Comparison of ENCODE assay signal across 9 cellular contexts in genomic region chr15:85750319-85750806, GRCh38. TPM values are rescaled to one million over a fixed set of nuclear protein-coding genes. Genes with fewer than 3 reads are reported as not detected.
DNase-seq lines count a peak whose midpoint lies in the region; ATAC-seq, FAIRE-seq and TF ChIP-seq lines count a peak whose summit lies in the region.
"Had no signal": no experiment of that assay in that cellular context is flagged by ENCODE, and none has a peak within 500 bp of the region (broad histone marks: within the 10 kb centered on the region; RNA-seq: fewer than 3 reads in every experiment).

No MANE protein-coding gene starts in this region.

- peak overlapping the region; percentile 46 to 56 for H3K27ac ChIP-seq in thoracic aorta

- DNase-seq in WTC11 (ENCODE audit: low spot score): no peak
- DNase-seq in mesothelial cell of epicardium (ENCODE audit: low spot score in 2 of 2, unreplicated experiment in 2 of 2): no peak
- DNase-seq in thoracic aorta (ENCODE audit: low spot score): no peak
- DNase-seq in GM13977 (ENCODE audit: low spot score): no peak
- no peak for DNase-seq in activated T-helper 2 cell treated with anti-CD3 and anti-CD28 coated beads, Interferon-gamma antibody, Interleukin-2, Interleukin-4, amounts not matched to agents 10 μg/mL and 5 μg/mL and 100 μg/mL, durations not matched to agents 14 hours and 24 hours and 36 hours (ENCODE audit: low spot score)
- no peak for DNase-seq in SIG-M5 (lab: John Stamatoyannopoulos, UW)

- no peaks in the 10 kb centered on the region for H3K27me3 ChIP-seq in thoracic aorta (replicated peaks; ENCODE audit: insufficient read depth)

- peaks cover 0 to 37% of the 10 kb centered on the region in 2 donors for H3K4me1 ChIP-seq in thoracic aorta (ENCODE audit: control insufficient read depth in 1 of 2, low read depth in 2 of 2)

- no peaks in the 10 kb centered on the region for H3K9me3 ChIP-seq in thoracic aorta

- TF ChIP-seq CTCF in WTC11 (IDR thresholded peaks at IDR 0.05) (no peak), mesothelial cell of epicardium (IDR thresholded peaks at IDR 0.05; ENCODE audit: unreplicated experiment) (no peak), thoracic aorta (IDR thresholded peaks at IDR 0.05) (peak; percentile 9), GM13977 (IDR thresholded peaks at IDR 0.05; ENCODE audit: extremely low read depth, insufficient read depth, missing control alignments) (no peak)

- peak; percentile 1; the same call in 1 of the 2 replicates for ATAC-seq in WTC11
- no peak for ATAC-seq in thoracic aorta (ENCODE audit: insufficient number of reproducible peaks, low FRiP score, low read depth)
- ATAC-seq in HG02571 (IDR thresholded peaks at IDR 0.05; ENCODE audit: unreplicated experiment): no peak

- POLR2A ChIA-PET in WTC11 (lab: Charles Lee): interaction anchor here (1.2 kb wide), 1 partner anchor 13 kb away, joined by 3 read pairs; no protein-coding TSS in a partner anchor

- intact Hi-C loops in activated T-helper 2 cell treated with anti-CD3 and anti-CD28 coated beads, Interferon-gamma antibody, Interleukin-2, Interleukin-4, amounts not matched to agents 10 μg/mL and 5 μg/mL and 100 μg/mL, durations not matched to agents 14 hours and 24 hours and 36 hours (cut with micrococcal nuclease): no loop called here

- peak; percentile 4 for FAIRE-seq in endometrium (lab: Jason Lieb, UNC)
- FAIRE-seq: GM18507 had no signal

- in situ Hi-C loops in GM13977 (cut with MboI; ENCODE audit: low pct_unique_long_range_greater_than_20kb, low sequenced_read_pairs, unreplicated experiment): no loop called here

- H3K4me3 ChIP-seq in thoracic aorta: peak overlapping the region; percentile 60

- H3K36me3 ChIP-seq in thoracic aorta: peaks cover 21% of the 10 kb centered on the region

- H3K9me3 Mint-ChIP-seq in WTC11 (no peaks in the 10 kb centered on the region), mesothelial cell of epicardium (no peaks in the 10 kb centered on the region)
- no peaks in the 10 kb centered on the region for H3K9me3 Mint-ChIP-seq in activated T-helper 2 cell treated with anti-CD3 and anti-CD28 coated beads, Interferon-gamma antibody, Interleukin-2, Interleukin-4, amounts not matched to agents 10 μg/mL and 5 μg/mL and 100 μg/mL, durations not matched to agents 14 hours and 24 hours and 36 hours

- H3K4me3 Mint-ChIP-seq in WTC11 (peak overlapping the region; percentile 26), mesothelial cell of epicardium (no peak overlapping the region)
- no peak overlapping the region for H3K4me3 Mint-ChIP-seq in activated T-helper 2 cell treated with anti-CD3 and anti-CD28 coated beads, Interferon-gamma antibody, Interleukin-2, Interleukin-4, amounts not matched to agents 10 μg/mL and 5 μg/mL and 100 μg/mL, durations not matched to agents 14 hours and 24 hours and 36 hours (ENCODE audit: low read depth)

- H3K36me3 Mint-ChIP-seq in WTC11: peaks cover 28% of the 10 kb centered on the region
- H3K36me3 Mint-ChIP-seq in mesothelial cell of epicardium: peaks cover 17% of the 10 kb centered on the region
- H3K36me3 Mint-ChIP-seq in activated T-helper 2 cell treated with anti-CD3 and anti-CD28 coated beads, Interferon-gamma antibody, Interleukin-2, Interleukin-4, amounts not matched to agents 10 μg/mL and 5 μg/mL and 100 μg/mL, durations not matched to agents 14 hours and 24 hours and 36 hours (ENCODE audit: low read depth): peaks cover 26% of the 10 kb centered on the region

- peaks cover 74% of the 10 kb centered on the region for H3K4me1 Mint-ChIP-seq in WTC11
- peaks cover 21% of the 10 kb centered on the region for H3K4me1 Mint-ChIP-seq in mesothelial cell of epicardium
- peaks cover 3% of the 10 kb centered on the region for H3K4me1 Mint-ChIP-seq in activated T-helper 2 cell treated with anti-CD3 and anti-CD28 coated beads, Interferon-gamma antibody, Interleukin-2, Interleukin-4, amounts not matched to agents 10 μg/mL and 5 μg/mL and 100 μg/mL, durations not matched to agents 14 hours and 24 hours and 36 hours (ENCODE audit: low read depth)

- CTCF ChIA-PET in WTC11 (lab: Charles Lee): interaction anchor here (0.8 to 2.7 kb wide), 4 partner anchors 8 to 90 kb away, joined by 3 to 18 read pairs (median 6); no protein-coding TSS in a partner anchor

- H3K27me3 Mint-ChIP-seq in WTC11 (ENCODE audit: low read depth) (no peaks in the 10 kb centered on the region), mesothelial cell of epicardium (ENCODE audit: low read depth) (no peaks in the 10 kb centered on the region)
- H3K27me3 Mint-ChIP-seq in activated T-helper 2 cell treated with anti-CD3 and anti-CD28 coated beads, Interferon-gamma antibody, Interleukin-2, Interleukin-4, amounts not matched to agents 10 μg/mL and 5 μg/mL and 100 μg/mL, durations not matched to agents 14 hours and 24 hours and 36 hours (ENCODE audit: low read depth): no peaks in the 10 kb centered on the region

- H3K27ac Mint-ChIP-seq in WTC11 (peak overlapping the region; percentile 79), mesothelial cell of epicardium (peak overlapping the region; percentile 79)
- no peak overlapping the region for H3K27ac Mint-ChIP-seq in activated T-helper 2 cell treated with anti-CD3 and anti-CD28 coated beads, Interferon-gamma antibody, Interleukin-2, Interleukin-4, amounts not matched to agents 10 μg/mL and 5 μg/mL and 100 μg/mL, durations not matched to agents 14 hours and 24 hours and 36 hours

TF ChIP-seq in WTC11, 78 proteins besides CTCF, POLR2A, EP300 and RAD21 (continues in another document):
- no peak for TF ChIP-seq FOXP1 (CRISPR knock-in tag; IDR thresholded peaks at IDR 0.05; ENCODE audit: borderline replicate concordance)
- no peak for TF ChIP-seq ZNF232 (CRISPR knock-in tag; IDR thresholded peaks at IDR 0.05)
- TF ChIP-seq NFYB (CRISPR knock-in tag; conservative IDR thresholded peaks at IDR 0.05; ENCODE audit: low read depth): no peak
- no peak for TF ChIP-seq CREB1 (CRISPR knock-in tag; IDR thresholded peaks at IDR 0.05)
- no peak for TF ChIP-seq ATF6 (CRISPR knock-in tag; IDR thresholded peaks at IDR 0.05)
- TF ChIP-seq MLX (CRISPR knock-in tag; IDR thresholded peaks at IDR 0.05): no peak
- no peak for TF ChIP-seq ZNF532 (CRISPR knock-in tag; IDR thresholded peaks at IDR 0.05; ENCODE audit: borderline replicate concordance)
- no peak for TF ChIP-seq MAX (CRISPR knock-in tag; IDR thresholded peaks at IDR 0.05)

RNA-seq across cellular contexts. Expression of gene KLHL25, which starts 44.4 kb away (rescaled TPM):
- total RNA-seq in WTC11 (2021): 14.1 to 15.8 TPM (median 15.0 TPM) in 3 replicates
- total RNA-seq in mesothelial cell of epicardium: 7.1 to 8.1 TPM (median 8.0 TPM) in 3 replicates
- 10 to 100 TPM; 15.0 to 18.1 TPM for total RNA-seq in thoracic aorta
- 8.5 and 9.0 TPM in 2 replicates for total RNA-seq in activated T-helper 2 cell treated with anti-CD3 and anti-CD28 coated beads, Interferon-gamma antibody, Interleukin-2, Interleukin-4, amounts not matched to agents 10 μg/mL and 5 μg/mL and 100 μg/mL, durations not matched to agents 14 hours and 24 hours and 36 hours
